In genomic region chr1:76066390-76066789, GRCh38 we compare ENCODE assay signal across 21 cellular contexts. TPM values are rescaled to one million over a fixed set of nuclear protein-coding genes. Genes with fewer than 3 reads are reported as not detected.
DNase-seq lines count a peak whose midpoint lies in the region; ATAC-seq and TF ChIP-seq lines count a peak whose summit lies in the region.
"Had no signal": no experiment of that assay in that cellular context is flagged by ENCODE, and none has a peak within 500 bp of the region (broad histone marks: within the 10 kb centered on the region; RNA-seq: fewer than 3 reads in every experiment).

No MANE protein-coding gene starts in this region.

- H3K36me3 Mint-ChIP-seq in Caco-2 (ENCODE audit: insufficient read depth, unreplicated experiment) = no peaks in the 10 kb centered on the region
- H3K36me3 Mint-ChIP-seq in chondrocyte (ENCODE audit: low read depth) = no peaks in the 10 kb centered on the region
- H3K36me3 Mint-ChIP-seq: T-cell had no signal

- no peaks in the 10 kb centered on the region for H3K9me2 ChIP-seq in PC-3 (replicated peaks; ENCODE audit: low read length)

- H3K4me1 ChIP-seq in Caco-2 (peaks cover 49% of the 10 kb centered on the region), PC-3 (ENCODE audit: insufficient read depth, low read length) (peaks cover 27% of the 10 kb centered on the region; the same call in 1 of the 2 replicates), mesodermal cell (ENCODE audit: control insufficient read depth, insufficient read depth, low read length, poor library complexity, severe bottlenecking) (peaks cover 25% of the 10 kb centered on the region)

- H3F3A ChIP-seq in PC-3 (ENCODE audit: low read length, unreplicated experiment) = no peaks in the 10 kb centered on the region

- H3K36me3 ChIP-seq in Caco-2 (ENCODE audit: control insufficient read depth, insufficient read depth, low read length) = no peaks in the 10 kb centered on the region
- H3K36me3 ChIP-seq in PC-3 (ENCODE audit: low read depth, low read length) = no peaks in the 10 kb centered on the region
- no peaks in the 10 kb centered on the region for H3K36me3 ChIP-seq in mesodermal cell (ENCODE audit: control insufficient read depth, insufficient read depth, low read length)

- H2AFZ ChIP-seq in PC-3 (ENCODE audit: low read length) = no peak overlapping the region

- H3K79me2 ChIP-seq in PC-3 (ENCODE audit: low read length) = no peaks in the 10 kb centered on the region

- CTCF ChIA-PET in Caco-2 (lab: Charles Lee) = no interaction called here
- CTCF ChIA-PET in PC-3 (lab: Charles Lee) = no interaction called here

- intact Hi-C loops in Caco-2 (cut with micrococcal nuclease; ENCODE audit: unreplicated experiment) = loop anchor here (2.0 kb wide), 1 partner anchor 26 kb away; no protein-coding TSS in a partner anchor
- intact Hi-C loops in PC-3 (cut with micrococcal nuclease) = no loop called here
- intact Hi-C loops in left cardiac atrium (cut with DNase I) = no loop called here

- no peak overlapping the region for H3K4me2 ChIP-seq in PC-3 (ENCODE audit: low read length)

- H3K27me3 ChIP-seq in Caco-2 (replicated peaks; ENCODE audit: control insufficient read depth, insufficient read depth, low read length) (no peaks in the 10 kb centered on the region), PC-3 (ENCODE audit: low read length) (no peaks in the 10 kb centered on the region)

- H3K4me3 ChIP-seq in Caco-2 (ENCODE audit: low read depth, low read length) (no peak overlapping the region), PC-3 (ENCODE audit: low read length) (no peak overlapping the region), epithelial cell of esophagus (ENCODE audit: low read length) (no peak overlapping the region), mesodermal cell (ENCODE audit: extremely low read depth, insufficient read depth, low read length, poor library complexity, severe bottlenecking) (no peak overlapping the region)
- H3K4me3 ChIP-seq: K562 had no signal

- H3K4me3 Mint-ChIP-seq in Caco-2 (ENCODE audit: unreplicated experiment) = no peak overlapping the region
- H3K4me3 Mint-ChIP-seq in chondrocyte (ENCODE audit: unreplicated experiment) = no peak overlapping the region
- H3K4me3 Mint-ChIP-seq: activated CD4-positive, alpha-beta T cell treated with anti-CD3 and anti-CD28 coated beads, Interleukin-2, amount 10 ng/mL, durations not matched to agents 7 days and 5 days; T-cell had no signal

- no peak for TF ChIP-seq CTCF in Caco-2 (IDR thresholded peaks at IDR 0.05; ENCODE audit: insufficient read depth in 1 of 2, low read depth in 1 of 2, low read length in 1 of 2, severe bottlenecking in 1 of 2, unreplicated experiment in 1 of 2)
- TF ChIP-seq CTCF in PC-3 (conservative IDR thresholded peaks at IDR 0.05; ENCODE audit: low read depth, low read length) = no peak
- no peak for TF ChIP-seq CTCF in epithelial cell of esophagus (IDR thresholded peaks at IDR 0.05; ENCODE audit: insufficient read depth, low read depth, low read length, missing control alignments)
- no peak for TF ChIP-seq CTCF in chondrocyte (IDR thresholded peaks at IDR 0.05)

- H3K9me3 ChIP-seq in Caco-2 (no peaks in the 10 kb centered on the region), PC-3 (ENCODE audit: low read length) (no peaks in the 10 kb centered on the region), mesodermal cell (ENCODE audit: control insufficient read depth, low read length) (no peaks in the 10 kb centered on the region)

- H3K4me1 Mint-ChIP-seq in Caco-2 (ENCODE audit: low read depth, unreplicated experiment) (peaks cover 46% of the 10 kb centered on the region), chondrocyte (ENCODE audit: low read depth) (peaks cover 13% of the 10 kb centered on the region)
- H3K4me1 Mint-ChIP-seq: activated CD4-positive, alpha-beta T cell treated with anti-CD3 and anti-CD28 coated beads, Interleukin-2, amount 10 ng/mL, durations not matched to agents 7 days and 5 days; T-cell had no signal

- ATAC-seq in PC-3 (no peak), left cardiac atrium (no peak)
- ATAC-seq: K562, Right ventricle myocardium inferior, T-cell had no signal

- peak in 1 of 2 experiments; percentile 12 for DNase-seq in Caco-2
- DNase-seq in PC-3 = peak; percentile 42
- DNase-seq in epithelial cell of esophagus (ENCODE audit: low read depth) = peak; percentile 36
- no peak for DNase-seq in chondrocyte (ENCODE audit: low spot score)
- DNase-seq in left cardiac atrium = no peak
- DNase-seq in activated CD4-positive, alpha-beta T cell treated with anti-CD3 and anti-CD28 coated beads for 4 hours = no peak
- DNase-seq in NCI-H1417 treated with DMSO at 0.1 percent for 48 hours (lab: John Stamatoyannopoulos, UW) = no peak
- DNase-seq: activated CD4-positive, alpha-beta T cell treated with anti-CD3 and anti-CD28 coated beads, Interleukin-2, amount 10 ng/mL, durations not matched to agents 7 days and 5 days; activated CD8-positive, alpha-beta memory T cell treated with anti-CD3 and anti-CD28 coated beads, Interleukin-2, amount 50 U/mL, for 48 hours; activated naive CD4-positive, alpha-beta T cell treated with Interleukin-2 at 50 U/mL for 16 hours; cortex of kidney; MV-4-11; NCI-H2081; NCI-H524 treated with DMSO at 0.1 percent for 48 hours; nucleus accumbens; stimulated activated CD4-positive, alpha-beta T cell treated with anti-CD3 and anti-CD28 coated beads, Interleukin-12 subunit alpha, Interleukin-12 subunit beta, amount 100 ng/mL, for 4 hours; substantia nigra; T-cell had no signal

- H3K27ac Mint-ChIP-seq in Caco-2 (ENCODE audit: unreplicated experiment) (peak overlapping the region; percentile 48), chondrocyte (ENCODE audit: unreplicated experiment) (no peak overlapping the region)
- H3K27ac Mint-ChIP-seq: activated CD4-positive, alpha-beta T cell treated with anti-CD3 and anti-CD28 coated beads, Interleukin-2, amount 10 ng/mL, durations not matched to agents 7 days and 5 days; T-cell had no signal

- H4K20me1 ChIP-seq in PC-3 (ENCODE audit: low read length) = no peaks in the 10 kb centered on the region

- POLR2A ChIA-PET in Caco-2 (lab: Charles Lee) (no interaction called here), PC-3 (lab: Charles Lee; ENCODE audit: unreplicated experiment) (no interaction called here)

- H3K27ac ChIP-seq in PC-3 (ENCODE audit: low read length) = no peak overlapping the region
- peak overlapping the region; percentile 37 for H3K27ac ChIP-seq in mesodermal cell (ENCODE audit: low read depth, low read length, severe bottlenecking)

- no TSS peak for BruUV-seq in Caco-2 (replicated peaks; lab: Mats Ljungman, UMichigan)
- BruUV-seq in PC-3 (replicated peaks; lab: Mats Ljungman, UMichigan) = no TSS peak

- H3K9ac ChIP-seq in PC-3 (ENCODE audit: low read length) = no peak overlapping the region

- H3K27me3 Mint-ChIP-seq in Caco-2 (ENCODE audit: insufficient read depth, unreplicated experiment) (no peaks in the 10 kb centered on the region), chondrocyte (ENCODE audit: low read depth) (no peaks in the 10 kb centered on the region)

- H3K9me3 Mint-ChIP-seq in Caco-2 (ENCODE audit: unreplicated experiment) (no peaks in the 10 kb centered on the region), chondrocyte (ENCODE audit: low read depth) (no peaks in the 10 kb centered on the region)
- H3K9me3 Mint-ChIP-seq: activated CD4-positive, alpha-beta T cell treated with anti-CD3 and anti-CD28 coated beads, Interleukin-2, amount 10 ng/mL, durations not matched to agents 7 days and 5 days; T-cell had no signal

RNA-seq across cellular contexts. Expression of gene ST6GALNAC3, which starts 8.2 kb away (rescaled TPM):
- total RNA-seq in Caco-2 (2022) (16.0 and 17.5 TPM in 2 replicates), PC-3 (2014; rRNA removed) (not detected in 2 replicates), chondrocyte (1.6 to 4.7 TPM (median 3.5 TPM) in 3 replicates), left cardiac atrium (10 to 100 TPM in 1 of 2 donors, 1 to 10 TPM in 1; 4.6 to 13.3 TPM)
- 37.7 TPM for polyA plus RNA-seq in mesodermal cell (2013, experiment 1 of 2)
- polyA plus RNA-seq in mesodermal cell (2013, experiment 2 of 2) = 34.2 TPM
- polyA plus RNA-seq: K562 had no signal

Comparison
In these comparisons a context has a peak if more than half of its experiments do, and no peak if none do; other contexts are left out.
1. DNase-seq: peak in PC-3 (single experiment) and epithelial cell of esophagus (single experiment); none in chondrocyte (single experiment), left cardiac atrium (single experiment), activated CD4-positive, alpha-beta T cell treated with anti-CD3 and anti-CD28 coated beads for 4 hours (0 of 2) and NCI-H1417 treated with DMSO at 0.1 percent for 48 hours (single experiment).